Comparison of ENCODE assay signal across 1 cellular context in genomic region chr20:4893709-4894108, GRCh38.
TF ChIP-seq lines count a peak whose summit lies in the region.

No MANE protein-coding gene starts in this region.

TF ChIP-seq in GM23338, 12 proteins besides CTCF, POLR2A, EP300 and RAD21 (continued from another document):
- TF ChIP-seq ZNF462 (CRISPR knock-in tag; IDR thresholded peaks at IDR 0.05) = no peak
- no peak for TF ChIP-seq ZNF114 (CRISPR knock-in tag; IDR thresholded peaks at IDR 0.05)
- no peak for TF ChIP-seq JUNB (IDR thresholded peaks at IDR 0.05; ENCODE audit: unreplicated experiment)
- TF ChIP-seq STAT1 (IDR thresholded peaks at IDR 0.05; ENCODE audit: unreplicated experiment) = no peak
- no peak for TF ChIP-seq EZH2 (IDR thresholded peaks at IDR 0.05; ENCODE audit: low read depth, unreplicated experiment)
- TF ChIP-seq ETS1 (IDR thresholded peaks at IDR 0.05) = no peak
- TF ChIP-seq REST (IDR thresholded peaks at IDR 0.05; ENCODE audit: unreplicated experiment) = no peak
- no peak for TF ChIP-seq EZH2phosphoT487 (IDR thresholded peaks at IDR 0.05; ENCODE audit: unreplicated experiment)
- TF ChIP-seq NANOG (IDR thresholded peaks at IDR 0.05; ENCODE audit: borderline replicate concordance) = no peak
